In genomic region chr10:99777918-99778716, GRCh38 we compare ENCODE assay signal across 1 cellular context.
A peak's percentile ranks its signal among the peaks of the same experiment; 100 is the strongest.
TF ChIP-seq lines count a peak whose summit lies in the region.

No MANE protein-coding gene starts in this region.

TF ChIP-seq in HepG2, 621 proteins besides CTCF, POLR2A, EP300 and RAD21:
- TF ChIP-seq ZFX (CRISPR knock-in tag; IDR thresholded peaks at IDR 0.05; ENCODE audit: low read depth), result 0 out of 2 replicates have a peak, but pooled peaks have one; percentile 20
- TF ChIP-seq ZNF3 (CRISPR knock-in tag; IDR thresholded peaks at IDR 0.05), result no peak
- peak; percentile 23; the same call in 1 of the 2 replicates for TF ChIP-seq STAG1 (CRISPR knock-in tag; IDR thresholded peaks at IDR 0.05)
- TF ChIP-seq ZBTB43 (CRISPR knock-in tag; conservative IDR thresholded peaks at IDR 0.05), result 0 out of 2 replicates have a peak, but pooled peaks have one; percentile 47
- peak; percentile 92 for TF ChIP-seq ZNF121 (CRISPR knock-in tag; IDR thresholded peaks at IDR 0.05)
- TF ChIP-seq FOSL2 (CRISPR knock-in tag; IDR thresholded peaks at IDR 0.05), result 0 out of 2 replicates have a peak, but pooled peaks have one; percentile 4
- TF ChIP-seq SAP130 (CRISPR knock-in tag; IDR thresholded peaks at IDR 0.05; ENCODE audit: low read depth), result peak; percentile 38
- TF ChIP-seq FOXK2 (IDR thresholded peaks at IDR 0.05), result no peak
TF ChIP-seq in HepG2: peak in this region for 6.
